In genomic region chr9:79170643-79171042, GRCh38 we compare ENCODE assay signal across 35 cellular contexts.
"Had no signal": no experiment of that assay in that cellular context is flagged by ENCODE, and none has a peak within 500 bp of the region (broad histone marks: within the 10 kb centered on the region; RNA-seq: fewer than 3 reads in every experiment).

No MANE protein-coding gene starts in this region.

- H3K36me3 ChIP-seq: MG63 had no signal

- H3K9me3 ChIP-seq: MG63 had no signal

- H3K27me3 ChIP-seq: MG63 had no signal

- H3K4me3 ChIP-seq: MG63 had no signal

- DNase-seq: Kasumi-1, MG63, MM.1S, MV-4-11, NCI-H1048, NCI-H1092, NCI-H1092 treated with DMSO at 0.1 percent for 48 hours, NCI-H1105, NCI-H1105 treated with DMSO at 0.1 percent for 48 hours, NCI-H1417, NCI-H1417 treated with DMSO at 0.1 percent for 48 hours, NCI-H1436, NCI-H1436 treated with DMSO at 0.1 percent for 48 hours, NCI-H146, NCI-H1694, NCI-H1694 treated with DMSO at 0.1 percent for 48 hours, NCI-H187, NCI-H187 treated with DMSO at 0.1 percent for 48 hours, NCI-H1930, NCI-H2029, NCI-H2029 treated with DMSO at 0.1 percent for 48 hours, NCI-H2081, NCI-H2081 treated with DMSO at 0.1 percent for 48 hours, NCI-H2107, NCI-H2171, NCI-H2171 treated with DMSO at 0.1 percent for 48 hours, NCI-H2227 treated with DMSO at 0.1 percent for 48 hours, NCI-H226, NCI-H345, NCI-H446, NCI-H446 treated with DMSO at 0.1 percent for 48 hours, NCI-H510A, NCI-H510A treated with DMSO at 0.1 percent for 48 hours, NCI-H524, NCI-H524 treated with DMSO at 0.1 percent for 48 hours had no signal
